In genomic region chr10:29409241-29410051, GRCh38 we compare ENCODE assay signal across 8 cellular contexts.
DNase-seq lines count a peak whose midpoint lies in the region; ATAC-seq and TF ChIP-seq lines count a peak whose summit lies in the region.

No MANE protein-coding gene starts in this region.

- peak; percentile 66 for ATAC-seq in GM19328 (IDR thresholded peaks at IDR 0.05; ENCODE audit: unreplicated experiment)
- ATAC-seq in HG03442 (IDR thresholded peaks at IDR 0.05; ENCODE audit: unreplicated experiment) = peak; percentile 73

- peaks cover 3 to 17% (median 8%) of the 10 kb centered on the region in 7 donors for H3K9me3 Mint-ChIP-seq in CD14-positive monocyte
- peaks cover 11% of the 10 kb centered on the region for H3K9me3 Mint-ChIP-seq in activated T-helper 2 cell treated with anti-CD3 and anti-CD28 coated beads, Interferon-gamma antibody, Interleukin-2, Interleukin-4, amounts not matched to agents 10 μg/mL and 5 μg/mL and 100 μg/mL, durations not matched to agents 14 hours and 24 hours and 36 hours

- H3K4me3 Mint-ChIP-seq in CD14-positive monocyte = peak overlapping the region; percentile 97 to 98
- H3K4me3 Mint-ChIP-seq in activated T-helper 2 cell treated with anti-CD3 and anti-CD28 coated beads, Interferon-gamma antibody, Interleukin-2, Interleukin-4, amounts not matched to agents 10 μg/mL and 5 μg/mL and 100 μg/mL, durations not matched to agents 14 hours and 24 hours and 36 hours (ENCODE audit: low read depth) = peak overlapping the region; percentile 97

- H3K27me3 ChIP-seq in neutrophil = no peaks in the 10 kb centered on the region

- peak overlapping the region; percentile 69 to 91 (median 85) for H3K27ac Mint-ChIP-seq in CD14-positive monocyte
- H3K27ac Mint-ChIP-seq in activated T-helper 2 cell treated with anti-CD3 and anti-CD28 coated beads, Interferon-gamma antibody, Interleukin-2, Interleukin-4, amounts not matched to agents 10 μg/mL and 5 μg/mL and 100 μg/mL, durations not matched to agents 14 hours and 24 hours and 36 hours = peak overlapping the region; percentile 89

- peak overlapping the region; percentile 85 for H3K4me3 ChIP-seq in fibroblast of pulmonary artery (replicated peaks; ENCODE audit: low read depth, low read length)
- peak overlapping the region; percentile 66 to 72 for H3K4me3 ChIP-seq in neutrophil (ENCODE audit: low read depth in 1 of 2, low read length in 1 of 2)

- H3K27me3 Mint-ChIP-seq in CD14-positive monocyte (ENCODE audit: low read depth in 3 of 3) = peaks cover 0 to 5% (median 2%) of the 10 kb centered on the region in 3 donors
- no peaks in the 10 kb centered on the region for H3K27me3 Mint-ChIP-seq in activated T-helper 2 cell treated with anti-CD3 and anti-CD28 coated beads, Interferon-gamma antibody, Interleukin-2, Interleukin-4, amounts not matched to agents 10 μg/mL and 5 μg/mL and 100 μg/mL, durations not matched to agents 14 hours and 24 hours and 36 hours (ENCODE audit: low read depth)

- H3K9me3 ChIP-seq in neutrophil = no peaks in the 10 kb centered on the region

- TF ChIP-seq CTCF in CD14-positive monocyte (IDR thresholded peaks at IDR 0.05) (no peak), fibroblast of pulmonary artery (IDR thresholded peaks at IDR 0.05; ENCODE audit: low read length, missing control alignments) (no peak), neutrophil (IDR thresholded peaks at IDR 0.05) (no peak)

- intact Hi-C loops in CD14-positive monocyte (cut with micrococcal nuclease) = no loop called here
- intact Hi-C loops in activated T-helper 2 cell treated with anti-CD3 and anti-CD28 coated beads, Interferon-gamma antibody, Interleukin-2, Interleukin-4, amounts not matched to agents 10 μg/mL and 5 μg/mL and 100 μg/mL, durations not matched to agents 14 hours and 24 hours and 36 hours (cut with micrococcal nuclease) = loop anchor here (5.0 kb wide), 1 partner anchor 38 kb away; no protein-coding TSS in a partner anchor

- peaks cover 10 to 15% of the 10 kb centered on the region in 2 experiments for H3K4me1 ChIP-seq in neutrophil (ENCODE audit: control insufficient read depth in 1 of 2, insufficient read depth in 1 of 2, low read depth in 1 of 2, low read length in 1 of 2)

- peak; percentile 49 for DNase-seq in CD14-positive monocyte (ENCODE audit: low spot score)
- peak; percentile 49 for DNase-seq in NOMO-1 treated with DMSO at 0.1 percent for 48 hours (lab: John Stamatoyannopoulos, UW; ENCODE audit: unreplicated experiment)
- DNase-seq in activated T-helper 2 cell treated with anti-CD3 and anti-CD28 coated beads, Interferon-gamma antibody, Interleukin-2, Interleukin-4, amounts not matched to agents 10 μg/mL and 5 μg/mL and 100 μg/mL, durations not matched to agents 14 hours and 24 hours and 36 hours (ENCODE audit: low spot score) = peak; percentile 36
- peak; percentile 71 for DNase-seq in fibroblast of pulmonary artery (ENCODE audit: low read depth)
- peak; percentile 77 for DNase-seq in ureter (ENCODE audit: low spot score)

- H3K36me3 ChIP-seq in neutrophil = no peaks in the 10 kb centered on the region

- H3K27ac ChIP-seq in neutrophil = peak overlapping the region; percentile 65

- no peaks in the 10 kb centered on the region for H3K36me3 Mint-ChIP-seq in CD14-positive monocyte
- H3K36me3 Mint-ChIP-seq in activated T-helper 2 cell treated with anti-CD3 and anti-CD28 coated beads, Interferon-gamma antibody, Interleukin-2, Interleukin-4, amounts not matched to agents 10 μg/mL and 5 μg/mL and 100 μg/mL, durations not matched to agents 14 hours and 24 hours and 36 hours (ENCODE audit: low read depth) = peaks cover 12% of the 10 kb centered on the region

- H3K4me1 Mint-ChIP-seq in CD14-positive monocyte = peaks cover 37% of the 10 kb centered on the region
- H3K4me1 Mint-ChIP-seq in activated T-helper 2 cell treated with anti-CD3 and anti-CD28 coated beads, Interferon-gamma antibody, Interleukin-2, Interleukin-4, amounts not matched to agents 10 μg/mL and 5 μg/mL and 100 μg/mL, durations not matched to agents 14 hours and 24 hours and 36 hours (ENCODE audit: low read depth) = peaks cover 31% of the 10 kb centered on the region

Comparison
In these comparisons a context has a peak if more than half of its experiments do, and no peak if none do; other contexts are left out.
1. Peak in every context shown above with its lines: DNase-seq, ATAC-seq, H3K4me3 ChIP-seq and H3K27ac ChIP-seq.